ENCODE assay signal across 9 cellular contexts in genomic region chr3:113212845-113213375, GRCh38. TPM values are rescaled to one million over a fixed set of nuclear protein-coding genes. Genes with fewer than 3 reads are reported as not detected.
A peak's percentile ranks its signal among the peaks of the same experiment; 100 is the strongest.
DNase-seq lines count a peak whose midpoint lies in the region; ATAC-seq, FAIRE-seq and TF ChIP-seq lines count a peak whose summit lies in the region.
"Had no signal": no experiment of that assay in that cellular context is flagged by ENCODE, and none has a peak within 500 bp of the region (broad histone marks: within the 10 kb centered on the region; RNA-seq: fewer than 3 reads in every experiment).

No MANE protein-coding gene starts in this region.

- no peaks in the 10 kb centered on the region for H3K79me2 ChIP-seq in GM12878 (ENCODE audit: control insufficient read depth, insufficient read depth, low read length)

- H3K27ac Mint-ChIP-seq in T-helper 1 cell treated with Interleukin-12 subunit alpha and Interleukin-12 subunit beta and Interleukin-4 antibody, amounts not matched to agents 30 μg/mL and 1 μg/mL, for 36 hours: no peak overlapping the region

- H3K36me3 ChIP-seq in GM12878 (ENCODE audit: control insufficient read depth in 2 of 2, insufficient read depth in 2 of 2, low read length in 1 of 2): no peaks in the 10 kb centered on the region
- no peaks in the 10 kb centered on the region for H3K36me3 ChIP-seq in suprapubic skin

- FAIRE-seq in GM12878 (lab: Jason Lieb, UNC): no peak

- in situ Hi-C loops in GM12878 (cut with MboI): no loop called here

- no peak for TF ChIP-seq RAD21 in GM12878 (IDR thresholded peaks at IDR 0.05; ENCODE audit: insufficient read depth, low read depth, low read length)

- RAD21 ChIA-PET in GM12878 (lab: Charles Lee; ENCODE audit: unreplicated experiment): no interaction called here

- SMC1A ChIA-PET in GM12878 (lab: Charles Lee; ENCODE audit: uncharacterized antibody, unreplicated experiment): no interaction called here

- no peak overlapping the region for H3K9ac ChIP-seq in GM12878 (ENCODE audit: control insufficient read depth, insufficient read depth, low read length)

- POLR2A ChIA-PET in GM12878 (lab: Charles Lee): no interaction called here

- no peaks in the 10 kb centered on the region for H3K4me1 ChIP-seq in GM12878 (ENCODE audit: control insufficient read depth, insufficient read depth, low read length)
- peaks cover 71% of the 10 kb centered on the region for H3K4me1 ChIP-seq in suprapubic skin

- no peaks in the 10 kb centered on the region for H4K20me1 ChIP-seq in GM12878 (ENCODE audit: control insufficient read depth, insufficient read depth)

- no peaks in the 10 kb centered on the region for H3K9me3 Mint-ChIP-seq in T-helper 1 cell treated with Interleukin-12 subunit alpha and Interleukin-12 subunit beta and Interleukin-4 antibody, amounts not matched to agents 30 μg/mL and 1 μg/mL, for 36 hours

- H3K27ac ChIP-seq in GM12878 (ENCODE audit: control insufficient read depth, insufficient read depth) (no peak overlapping the region), suprapubic skin (peak overlapping the region; percentile 95)

- WGBS in GM12878 (ENCODE audit: insufficient coverage, insufficient replicate concordance, low lambda C conversion rate, missing lambda C conversion rate): 59% methylated on average over 4 of the region's 4 CpGs
- 11 to 21% methylated on average over 4 of the region's 4 CpGs for WGBS in lower leg skin, 2 donors
- WGBS in suprapubic skin: 41% methylated on average over 4 of the region's 4 CpGs

- H3K4me2 ChIP-seq in GM12878 (ENCODE audit: control insufficient read depth, insufficient read depth): no peak overlapping the region

- ATAC-seq in GM12878: no peak
- ATAC-seq in GM18867 (IDR thresholded peaks at IDR 0.05; ENCODE audit: unreplicated experiment): no peak

- H3K4me3 ChIP-seq in GM12878 (no peak overlapping the region), lower leg skin (ENCODE audit: low read depth, poor library complexity, severe bottlenecking) (peak overlapping the region; percentile 70), suprapubic skin (peak overlapping the region; percentile 75)

- TF ChIP-seq CTCF in GM12878 (IDR thresholded peaks at IDR 0.05 in 2 of 3, conservative IDR thresholded peaks at IDR 0.05 in 1 of 3; ENCODE audit: control insufficient read depth in 2 of 3, extremely low read depth in 1 of 3, insufficient read depth in 1 of 3, low read depth in 3 of 3, low read length in 3 of 3) (no peak), lower leg skin (IDR thresholded peaks at IDR 0.05) (no peak), suprapubic skin (IDR thresholded peaks at IDR 0.05) (no peak)

- TF ChIP-seq POLR2A in GM12878 (IDR thresholded peaks at IDR 0.05; ENCODE audit: low read depth, low read length): no peak
- TF ChIP-seq POLR2A in lower leg skin (IDR thresholded peaks at IDR 0.05): no peak
- no peak for TF ChIP-seq POLR2A in suprapubic skin (IDR thresholded peaks at IDR 0.05)

- intact Hi-C loops in GM12878 (cut with micrococcal nuclease; ENCODE audit: unreplicated experiment): no loop called here
- intact Hi-C loops in lower leg skin (cut with DNase I; ENCODE audit: low total_unique reads): loop anchor here (10.0 kb wide), 1 partner anchor 78 kb away; no protein-coding TSS in a partner anchor

- peak overlapping the region; percentile 78 for H3K4me3 Mint-ChIP-seq in T-helper 1 cell treated with Interleukin-12 subunit alpha and Interleukin-12 subunit beta and Interleukin-4 antibody, amounts not matched to agents 30 μg/mL and 1 μg/mL, for 36 hours

- peaks cover 4% of the 10 kb centered on the region for H3K36me3 Mint-ChIP-seq in T-helper 1 cell treated with Interleukin-12 subunit alpha and Interleukin-12 subunit beta and Interleukin-4 antibody, amounts not matched to agents 30 μg/mL and 1 μg/mL, for 36 hours (ENCODE audit: low read depth)

- CTCF ChIA-PET in GM12878 (lab: Yijun Ruan, JAX): no interaction called here

- peaks cover 75% of the 10 kb centered on the region for H3K27me3 Mint-ChIP-seq in T-helper 1 cell treated with Interleukin-12 subunit alpha and Interleukin-12 subunit beta and Interleukin-4 antibody, amounts not matched to agents 30 μg/mL and 1 μg/mL, for 36 hours (ENCODE audit: low read depth)

- no peak for DNase-seq in T-helper 1 cell
- no peak for DNase-seq in GM12878 (ENCODE audit: low read depth, low spot score)
- DNase-seq in lower leg skin (ENCODE audit: low spot score in 2 of 2): no peak
- DNase-seq in suprapubic skin (ENCODE audit: low spot score in 2 of 2): no peak
- DNase-seq in cortex of kidney (lab: John Stamatoyannopoulos, UW): no peak
- no peak for DNase-seq in activated CD8-positive, alpha-beta memory T cell treated with anti-CD3 and anti-CD28 coated beads, Interleukin-2, amount 50 U/mL, for 48 hours
- DNase-seq: SHP77 treated with DMSO at 0.1 percent for 48 hours had no signal

- peaks cover 12 to 26% of the 10 kb centered on the region in 2 experiments for H3K27me3 ChIP-seq in GM12878 (replicated peaks in 1 of 2; ENCODE audit: control insufficient read depth in 2 of 2, insufficient read depth in 2 of 2, low read length in 1 of 2)
- H3K27me3 ChIP-seq in suprapubic skin: no peaks in the 10 kb centered on the region

- H3K9me3 ChIP-seq in GM12878 (replicated peaks; ENCODE audit: control insufficient read depth, insufficient read depth, low read length): no peaks in the 10 kb centered on the region
- H3K9me3 ChIP-seq in suprapubic skin: no peaks in the 10 kb centered on the region

- TF ChIP-seq EP300 in GM12878 (IDR thresholded peaks at IDR 0.05; ENCODE audit: borderline replicate concordance in 1 of 2, control insufficient read depth in 1 of 2, low read depth in 2 of 2, low read length in 2 of 2) (no peak), suprapubic skin (IDR thresholded peaks at IDR 0.05) (no peak)

- no peak overlapping the region for H2AFZ ChIP-seq in GM12878 (ENCODE audit: control insufficient read depth, low read depth, low read length)

- no TSS peak for BruUV-seq in GM12878 (replicated peaks; lab: Mats Ljungman, UMichigan)

- peaks cover 9% of the 10 kb centered on the region for H3K4me1 Mint-ChIP-seq in T-helper 1 cell treated with Interleukin-12 subunit alpha and Interleukin-12 subunit beta and Interleukin-4 antibody, amounts not matched to agents 30 μg/mL and 1 μg/mL, for 36 hours (ENCODE audit: low read depth)

TF ChIP-seq in GM12878, 131 proteins besides CTCF, POLR2A, EP300 and RAD21:
- TF ChIP-seq MAX (IDR thresholded peaks at IDR 0.05; ENCODE audit: low read depth, low read length): no peak
- TF ChIP-seq EZH2 (IDR thresholded peaks at IDR 0.05; ENCODE audit: borderline replicate concordance, control insufficient read depth, low read depth, low read length): 0 out of 2 replicates have a peak, but pooled peaks have one; percentile 7
- no peak for TF ChIP-seq YBX1 (IDR thresholded peaks at IDR 0.05)
- TF ChIP-seq ZNF207 (IDR thresholded peaks at IDR 0.05; ENCODE audit: borderline replicate concordance): no peak
- no peak for TF ChIP-seq KDM1A (IDR thresholded peaks at IDR 0.05; ENCODE audit: borderline replicate concordance)

RNA-seq across cellular contexts. Expression of gene BOC, which starts 1.6 kb away (rescaled TPM):
- total RNA-seq in GM12878 (2013; cell fraction: nucleolus; rRNA removed): 0.17 TPM in 1 of 2 replicates, not detected in the other
- total RNA-seq in GM12878 (2014; rRNA removed): 0.05 TPM in 1 of 2 replicates, not detected in the other
- not detected in 2 replicates for total RNA-seq in GM12878 (2014; rRNA removed; fragmentation: Illumina TruSeq; extraction: Trizol)
- 0.13 TPM in 1 of 2 replicates, not detected in the other for total RNA-seq in GM12878 (2021)
- not detected for polyA plus RNA-seq in GM12878 (2011; ENCODE audit: low read depth)
- polyA plus RNA-seq in GM12878 (2011; rRNA removed): not detected in 2 replicates
- polyA plus RNA-seq in GM12878 (2011; cell fraction: cytosol; rRNA removed): not detected in 2 replicates
- 0.07 and 0.09 TPM in 2 replicates for polyA plus RNA-seq in GM12878 (2011; cell fraction: nucleus; rRNA removed)
- 0.04 TPM in 1 of 2 replicates, not detected in the other for polyA plus RNA-seq in GM12878 (2012)
- polyA plus RNA-seq in GM12878 (2014; fragmentation: Illumina TruSeq; extraction: Trizol): 0.18 TPM in 1 of 2 replicates, not detected in the other
- polyA plus RNA-seq in GM12878 (2014; fragmentation: Nextera tagmentation; extraction: Ambion mirVana): not detected
- polyA plus RNA-seq in GM12878 (2014; rRNA removed): 0.19 TPM in 1 of 2 replicates, not detected in the other
- not detected for polyA plus RNA-seq in GM12878 (2016; fragmentation: Nextera tagmentation; extraction: Ambion mirVana)
- not detected in 2 replicates for polyA minus RNA-seq in GM12878 (2011; rRNA and poly(A)+ RNA removed)
- not detected in 2 replicates for polyA minus RNA-seq in GM12878 (2011; cell fraction: cytosol; rRNA and poly(A)+ RNA removed)
- polyA minus RNA-seq in GM12878 (2011; cell fraction: nucleus; rRNA and poly(A)+ RNA removed): 0.24 TPM in 1 of 2 replicates, not detected in the other
- 10 to 100 TPM; 61.3 to 75.3 (median 68.0) TPM for total RNA-seq in lower leg skin
- 100 to 1,000 TPM in 2 of 4 donors, 10 to 100 TPM in 2; 75.6 to 159 (median 105) TPM for total RNA-seq in suprapubic skin

Comparison
In these comparisons a context has a peak if more than half of its experiments do, and no peak if none do; other contexts are left out.
1. RNA of gene BOC, which starts 1.6 kb away (total RNA-seq): 75.6 to 159 TPM in suprapubic skin and 61.3 to 75.3 TPM in lower leg skin; 0.05 to 0.17 TPM in GM12878; every median in the first group is over 10 times any median in the second.